14 cellular contexts compared by ENCODE assay signal in the genomic region with DNA sequence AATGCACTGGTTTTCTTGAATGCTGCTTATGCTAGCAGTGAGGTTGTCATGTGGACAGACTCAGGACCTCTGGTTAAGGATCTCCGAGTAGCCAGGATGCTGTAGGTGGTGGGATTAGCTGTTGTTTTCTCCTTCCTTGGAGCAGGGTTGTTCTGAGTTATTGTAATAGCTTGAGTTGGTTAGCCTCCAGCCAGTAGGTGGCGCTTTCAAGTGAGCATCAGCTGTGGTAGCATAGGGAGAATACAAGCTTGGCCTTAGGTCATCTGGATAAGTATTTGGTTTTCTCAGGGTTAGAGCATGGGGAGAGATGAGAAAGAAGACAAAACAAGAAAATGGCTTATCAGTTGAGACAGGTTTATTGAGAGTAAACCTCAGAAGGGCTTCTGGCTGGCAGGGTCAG.
DNase-seq lines count a peak whose midpoint lies in the region; FAIRE-seq and TF ChIP-seq lines count a peak whose summit lies in the region.
"Had no signal": no experiment of that assay in that cellular context is flagged by ENCODE, and none has a peak within 500 bp of the region (broad histone marks: within the 10 kb centered on the region; RNA-seq: fewer than 3 reads in every experiment).

No MANE protein-coding gene starts in this region.

- no peak overlapping the region for H4K8ac ChIP-seq in H9 (replicated peaks; ENCODE audit: insufficient read length, low read depth, low read length)

- no peak overlapping the region for H2BK5ac ChIP-seq in H9 (ENCODE audit: insufficient read length, low read length)

- H3K79me2 ChIP-seq in H9 (ENCODE audit: insufficient read depth, low read length), result no peaks in the 10 kb centered on the region

- H3K9me3 Mint-ChIP-seq in activated naive CD4-positive, alpha-beta T cell treated with anti-CD3 and anti-CD28 coated beads, Interleukin-2, amount 10 ng/mL, durations not matched to agents 7 days and 5 days, result no peaks in the 10 kb centered on the region
- H3K9me3 Mint-ChIP-seq in H9 (peaks cover 5 to 8% of the 10 kb centered on the region in 2 experiments; a peak in 3 of 5 replicates), neural crest cell (peaks cover 3% of the 10 kb centered on the region)

- H3K36me3 ChIP-seq in NT2/D1 (ENCODE audit: insufficient read depth, insufficient read length, low read length), result no peaks in the 10 kb centered on the region

- H3K56ac ChIP-seq in H9 (ENCODE audit: insufficient read length, low read depth, low read length), result no peak overlapping the region

- no peak for FAIRE-seq in urothelium cell line (lab: Jason Lieb, UNC)

- no peak overlapping the region for H4K5ac ChIP-seq in H9 (ENCODE audit: insufficient read length, low read depth, low read length)

- TF ChIP-seq CTCF in H9 (conservative IDR thresholded peaks at IDR 0.05) (peak; percentile 65), neural crest cell (conservative IDR thresholded peaks at IDR 0.05) (peak; percentile 30)

- no peak overlapping the region for H3K4me3 ChIP-seq in NT2/D1 (ENCODE audit: insufficient read length, low read depth)
- H3K4me3 ChIP-seq: psoas muscle had no signal

- CTCF ChIA-PET in activated naive CD4-positive, alpha-beta T cell treated with anti-CD3 and anti-CD28 coated beads, Interleukin-2, amount 10 ng/mL, durations not matched to agents 7 days and 5 days (lab: Charles Lee), result interaction anchor here (0.7 kb wide), 1 partner anchor 443 kb away, joined by 3 read pairs; no protein-coding TSS in a partner anchor

- H3T11ph ChIP-seq in H9 (ENCODE audit: low read length), result no peak overlapping the region

- no peak overlapping the region for H3K4ac ChIP-seq in H9 (ENCODE audit: low read depth, low read length)

- WGBS in H9 (ENCODE audit: extremely low coverage, insufficient read length, low lambda C conversion rate), result no CpG with 5 or more reads among the region's 2 CpGs

- H3K23me2 ChIP-seq in H9 (ENCODE audit: insufficient read length, low read depth, low read length, poor library complexity, severe bottlenecking), result no peaks in the 10 kb centered on the region

- H2AK5ac ChIP-seq in H9 (ENCODE audit: insufficient read length, low read length), result no peak overlapping the region

- H2BK120ac ChIP-seq in H9 (ENCODE audit: low read depth, low read length, poor library complexity, severe bottlenecking), result no peak overlapping the region

- H2BK12ac ChIP-seq in H9 (ENCODE audit: insufficient read length, low read depth, low read length), result no peak overlapping the region

- H3K9me3 ChIP-seq in H9 (ENCODE audit: control insufficient read depth, low read depth, low read length) (no peaks in the 10 kb centered on the region), NT2/D1 (ENCODE audit: insufficient read depth, low read length) (peaks cover 8% of the 10 kb centered on the region; the same call in 1 of the 2 replicates)
- H3K9me3 ChIP-seq: psoas muscle had no signal

- H3K27me3 ChIP-seq in H9 (ENCODE audit: insufficient read depth, low read length), result no peaks in the 10 kb centered on the region
- H3K27me3 ChIP-seq in NT2/D1 (ENCODE audit: insufficient read depth, insufficient read length), result no peaks in the 10 kb centered on the region

- H3K4me1 ChIP-seq in H9 (ENCODE audit: insufficient read depth, low read length) (no peaks in the 10 kb centered on the region), NT2/D1 (ENCODE audit: insufficient read depth, insufficient read length) (peaks cover 2% of the 10 kb centered on the region)
- H3K4me1 ChIP-seq: psoas muscle had no signal

- DNase-seq in activated naive CD4-positive, alpha-beta T cell treated with anti-CD3 and anti-CD28 coated beads, Interleukin-2, amount 10 ng/mL, durations not matched to agents 7 days and 5 days, result peak; percentile 23
- no peak for DNase-seq in activated naive CD4-positive, alpha-beta T cell treated with anti-CD3 and anti-CD28 coated beads, Interleukin-2, amount 50 U/mL, for 16 hours
- DNase-seq in H9 (no peak), NT2/D1 (ENCODE audit: low read depth, low spot score) (peak; percentile 5), neural crest cell (ENCODE audit: low read depth, low spot score) (no peak), urothelium cell line (ENCODE audit: low spot score) (no peak), T-helper 9 cell (no peak), NCI-H128 (lab: John Stamatoyannopoulos, UW; ENCODE audit: unreplicated experiment) (no peak)
- DNase-seq: activated effector memory CD4-positive, alpha-beta T cell treated with Interleukin-2 at 50 U/mL for 16 hours; C1 segment of cervical spinal cord; mammary epithelial cell; NCI-H1105 treated with DMSO at 0.1 percent for 48 hours; psoas muscle had no signal

- no peak overlapping the region for H4K91ac ChIP-seq in H9 (ENCODE audit: insufficient read length, low read depth, low read length)

- H2BK15ac ChIP-seq in H9 (ENCODE audit: low read depth, low read length), result no peak overlapping the region

- no peak overlapping the region for H2AFZ ChIP-seq in H9 (ENCODE audit: low read length)

- no peak overlapping the region for H3K9ac ChIP-seq in H9 (ENCODE audit: extremely low read depth, insufficient read length, low read length)
- no peak overlapping the region for H3K9ac ChIP-seq in NT2/D1 (ENCODE audit: insufficient read length, low read depth)

- H3K14ac ChIP-seq in H9 (ENCODE audit: insufficient read depth, low read length), result no peak overlapping the region

- H3K79me1 ChIP-seq in H9 (ENCODE audit: insufficient read depth, low read depth, low read length, poor library complexity, severe bottlenecking), result no peaks in the 10 kb centered on the region

- no peak overlapping the region for H3K4me3 Mint-ChIP-seq in activated naive CD4-positive, alpha-beta T cell treated with anti-CD3 and anti-CD28 coated beads, Interleukin-2, amount 10 ng/mL, durations not matched to agents 7 days and 5 days
- H3K4me3 Mint-ChIP-seq in H9 (no peak overlapping the region), neural crest cell (no peak overlapping the region)
- H3K4me3 Mint-ChIP-seq: dendritic cell treated with granulocyte-macrophage colony-stimulating factor and Interleukin-4, amounts not matched to agents 40 ng/mL and 50 ng/mL, for 4 days had no signal

- H3K27ac ChIP-seq in H9 (ENCODE audit: insufficient read length, low read depth, low read length), result no peak overlapping the region
- H3K27ac ChIP-seq: psoas muscle had no signal

- H2BK20ac ChIP-seq in H9 (ENCODE audit: low read depth, low read length, poor library complexity, severe bottlenecking), result no peak overlapping the region

- H3K4me1 Mint-ChIP-seq in activated naive CD4-positive, alpha-beta T cell treated with anti-CD3 and anti-CD28 coated beads, Interleukin-2, amount 10 ng/mL, durations not matched to agents 7 days and 5 days, result no peaks in the 10 kb centered on the region
- H3K4me1 Mint-ChIP-seq in H9, result peaks cover 11 to 12% of the 10 kb centered on the region in 2 experiments; a peak in 3 of 4 replicates
- peaks cover 6% of the 10 kb centered on the region for H3K4me1 Mint-ChIP-seq in neural crest cell

- no peaks in the 10 kb centered on the region for H3K27me3 Mint-ChIP-seq in activated naive CD4-positive, alpha-beta T cell treated with anti-CD3 and anti-CD28 coated beads, Interleukin-2, amount 10 ng/mL, durations not matched to agents 7 days and 5 days
- H3K27me3 Mint-ChIP-seq in H9 (ENCODE audit: low read depth), result peaks cover 3% of the 10 kb centered on the region
- H3K27me3 Mint-ChIP-seq in neural crest cell (ENCODE audit: low read depth), result no peaks in the 10 kb centered on the region
- H3K27me3 Mint-ChIP-seq: dendritic cell treated with granulocyte-macrophage colony-stimulating factor and Interleukin-4, amounts not matched to agents 40 ng/mL and 50 ng/mL, for 4 days had no signal

- H3K23ac ChIP-seq in H9 (ENCODE audit: insufficient read length, low read depth, low read length), result no peak overlapping the region

- H3K27ac Mint-ChIP-seq in activated naive CD4-positive, alpha-beta T cell treated with anti-CD3 and anti-CD28 coated beads, Interleukin-2, amount 10 ng/mL, durations not matched to agents 7 days and 5 days, result no peak overlapping the region
- H3K27ac Mint-ChIP-seq in H9 (no peak overlapping the region), neural crest cell (ENCODE audit: unreplicated experiment) (no peak overlapping the region)
- H3K27ac Mint-ChIP-seq: dendritic cell treated with granulocyte-macrophage colony-stimulating factor and Interleukin-4, amounts not matched to agents 40 ng/mL and 50 ng/mL, for 4 days had no signal

- no peak overlapping the region for H3K18ac ChIP-seq in H9 (ENCODE audit: insufficient read length, low read depth, low read length)

- H3K4me2 ChIP-seq in H9 (ENCODE audit: insufficient read depth, insufficient read length, low read length), result no peak overlapping the region

- no peaks in the 10 kb centered on the region for H3K36me3 Mint-ChIP-seq in activated naive CD4-positive, alpha-beta T cell treated with anti-CD3 and anti-CD28 coated beads, Interleukin-2, amount 10 ng/mL, durations not matched to agents 7 days and 5 days
- H3K36me3 Mint-ChIP-seq in H9 (ENCODE audit: insufficient read depth in 1 of 3, low read depth in 3 of 3) (peaks cover 0 to 4% (median 0%) of the 10 kb centered on the region in 3 experiments; a peak in 2 of 7 replicates), neural crest cell (ENCODE audit: low read depth) (no peaks in the 10 kb centered on the region)

- H4K20me1 ChIP-seq in H9 (ENCODE audit: control insufficient read depth, insufficient read depth, insufficient read length), result no peaks in the 10 kb centered on the region

Comparison
In these comparisons a context has a peak if more than half of its experiments do, and no peak if none do; other contexts are left out.
1. DNase-seq: peak in activated naive CD4-positive, alpha-beta T cell treated with anti-CD3 and anti-CD28 coated beads, Interleukin-2, amount 10 ng/mL, durations not matched to agents 7 days and 5 days (single experiment) and NT2/D1 (single experiment); none in activated naive CD4-positive, alpha-beta T cell treated with anti-CD3 and anti-CD28 coated beads, Interleukin-2, amount 50 U/mL, for 16 hours (single experiment), H9 (single experiment), neural crest cell (single experiment), urothelium cell line (single experiment), T-helper 9 cell (single experiment) and NCI-H128 (single experiment).